In genomic region chr14:64767215-64767964, GRCh38 we compare ENCODE assay signal across 20 cellular contexts.
DNase-seq lines count a peak whose midpoint lies in the region; ATAC-seq, FAIRE-seq and TF ChIP-seq lines count a peak whose summit lies in the region.
"Had no signal": no experiment of that assay in that cellular context is flagged by ENCODE, and none has a peak within 500 bp of the region (broad histone marks: within the 10 kb centered on the region; RNA-seq: fewer than 3 reads in every experiment).

No MANE protein-coding gene starts in this region.

- H3K27me3 ChIP-seq in right cardiac atrium (ENCODE audit: control insufficient read depth, insufficient read depth) = no peaks in the 10 kb centered on the region
- H3K27me3 ChIP-seq in heart right ventricle = no peaks in the 10 kb centered on the region
- H3K27me3 ChIP-seq in H1 (replicated peaks in 1 of 4; ENCODE audit: control insufficient read depth in 3 of 4, extremely low read depth in 1 of 4, insufficient read depth in 3 of 4, low read length in 3 of 4) = peaks cover 0 to 2% (median 0%) of the 10 kb centered on the region in 4 experiments; a peak in 3 of 7 replicates
- H3K27me3 ChIP-seq in neural progenitor cell = peaks cover 8% of the 10 kb centered on the region
- H3K27me3 ChIP-seq in stomach = no peaks in the 10 kb centered on the region
- H3K27me3 ChIP-seq: MG63, Peyer's patch had no signal

- H3F3A ChIP-seq in neural progenitor cell (ENCODE audit: low read depth) = peaks cover 12% of the 10 kb centered on the region

- H3K18ac ChIP-seq in H1 (ENCODE audit: extremely low read depth, low read length) = peak overlapping the region; percentile 25; the same call in 1 of the 2 replicates

- TF ChIP-seq CTCF in heart right ventricle (IDR thresholded peaks at IDR 0.05) (no peak), H1 (IDR thresholded peaks at IDR 0.05; ENCODE audit: control extremely low read depth in 1 of 3, insufficient read depth in 1 of 3, low read depth in 1 of 3, low read length in 3 of 3) (no peak), neural progenitor cell (IDR thresholded peaks at IDR 0.05) (no peak), stomach (IDR thresholded peaks at IDR 0.05) (no peak), D721Med (IDR thresholded peaks at IDR 0.05; ENCODE audit: insufficient read depth, missing control alignments) (no peak)

- H3K4me2 ChIP-seq in H1 (ENCODE audit: insufficient read depth in 1 of 2, low read depth in 2 of 2, low read length in 2 of 2) (no peak overlapping the region), neural progenitor cell (no peak overlapping the region)
- H3K4me2 ChIP-seq: BLaER1 treated with 17β-estradiol and CSF1 and Interleukin-3, amounts not matched to agents 10 nM and 100 nM had no signal

- peaks cover 11% of the 10 kb centered on the region for H3K27me3 Mint-ChIP-seq in neural progenitor cell (ENCODE audit: insufficient read depth, low read depth)

- H2BK12ac ChIP-seq in H1 (ENCODE audit: low read depth, low read length) = peak overlapping the region; percentile 87; the same call in 1 of the 2 replicates

- H4K8ac ChIP-seq in H1 (ENCODE audit: extremely low read depth, insufficient read depth, low read length) = peak overlapping the region; percentile 66; the same call in 1 of the 2 replicates

- H3K9me3 ChIP-seq in right cardiac atrium (ENCODE audit: control insufficient read depth, low read length) (no peaks in the 10 kb centered on the region), heart right ventricle (no peaks in the 10 kb centered on the region), H1 (ENCODE audit: insufficient read depth in 2 of 2, low read depth in 1 of 2, low read length in 1 of 2) (peaks cover 0 to under 1% of the 10 kb centered on the region in 2 experiments; a peak in 1 of 4 replicates), neural progenitor cell (ENCODE audit: low read depth) (no peaks in the 10 kb centered on the region), stomach (no peaks in the 10 kb centered on the region)
- H3K9me3 ChIP-seq: HAP-1, MG63, Peyer's patch had no signal

- TF ChIP-seq POLR2A in H1 (IDR thresholded peaks at IDR 0.05; ENCODE audit: control extremely low read depth in 1 of 2, low read depth in 2 of 2, low read length in 2 of 2) = no peak
- TF ChIP-seq POLR2A in stomach (IDR thresholded peaks at IDR 0.05) = no peak

- H3K36me3 ChIP-seq in heart right ventricle (peaks cover 0 to 54% (median 0%) of the 10 kb centered on the region in 9 donors), H1 (ENCODE audit: control insufficient read depth in 2 of 4, insufficient read depth in 4 of 4, low read length in 3 of 4) (no peaks in the 10 kb centered on the region), neural progenitor cell (no peaks in the 10 kb centered on the region), stomach (no peaks in the 10 kb centered on the region)
- H3K36me3 ChIP-seq: BLaER1 treated with 17β-estradiol and CSF1 and Interleukin-3, amounts not matched to agents 10 nM and 100 nM; HAP-1; MG63; Peyer's patch had no signal

- no peak for ATAC-seq in right cardiac atrium
- no peak for ATAC-seq in heart right ventricle
- no peak for ATAC-seq in HG03442 (IDR thresholded peaks at IDR 0.05; ENCODE audit: unreplicated experiment)
- ATAC-seq in HG03045 (IDR thresholded peaks at IDR 0.05; ENCODE audit: unreplicated experiment) = no peak

- peaks cover 6% of the 10 kb centered on the region; the same call in 1 of the 2 replicates for H3K23me2 ChIP-seq in H1 (ENCODE audit: low read depth, low read length)

- H3K23ac ChIP-seq in H1 (ENCODE audit: insufficient read length) = no peak overlapping the region

- H3K27ac ChIP-seq in right cardiac atrium (ENCODE audit: low read length) = no peak overlapping the region
- no peak overlapping the region for H3K27ac ChIP-seq in heart right ventricle
- H3K27ac ChIP-seq in H1 (ENCODE audit: low read depth, low read length) = no peak overlapping the region
- no peak overlapping the region for H3K27ac ChIP-seq in neural progenitor cell
- no peak overlapping the region for H3K27ac ChIP-seq in stomach
- H3K27ac ChIP-seq: BLaER1 treated with 17β-estradiol and CSF1 and Interleukin-3, amounts not matched to agents 10 nM and 100 nM; Peyer's patch had no signal

- H4K91ac ChIP-seq in H1 (replicated peaks; ENCODE audit: insufficient read length, low read length) = peak overlapping the region; percentile 61

- H4K20me1 ChIP-seq in H1 (replicated peaks in 1 of 2; ENCODE audit: control insufficient read depth in 1 of 2, insufficient read depth in 2 of 2, low read length in 2 of 2) (peaks cover 0 to 6% of the 10 kb centered on the region in 2 experiments), neural progenitor cell (ENCODE audit: low read depth) (no peaks in the 10 kb centered on the region)
- H4K20me1 ChIP-seq: BLaER1 treated with 17β-estradiol and CSF1 and Interleukin-3, amounts not matched to agents 10 nM and 100 nM had no signal

- H3K4me1 ChIP-seq in right cardiac atrium (ENCODE audit: control insufficient read depth, insufficient read depth, low read length) (peaks cover 5% of the 10 kb centered on the region), heart right ventricle (peaks cover 10 to 26% (median 20%) of the 10 kb centered on the region in 9 donors), H1 (replicated peaks in 1 of 4; ENCODE audit: control insufficient read depth in 3 of 4, insufficient read depth in 4 of 4, low read length in 3 of 4) (peaks cover 4 to 28% (median 20%) of the 10 kb centered on the region in 4 experiments), neural progenitor cell (peaks cover 32% of the 10 kb centered on the region), stomach (peaks cover 4 to 26% (median 16%) of the 10 kb centered on the region in 4 donors)

- peak overlapping the region; percentile 82; the same call in 1 of the 2 replicates for H2AK5ac ChIP-seq in H1 (ENCODE audit: low read depth, low read length)

- peak overlapping the region; percentile 78; the same call in 1 of the 2 replicates for H2BK5ac ChIP-seq in H1 (ENCODE audit: low read depth, low read length)

- H4K5ac ChIP-seq in H1 (ENCODE audit: insufficient read length, low read depth, low read length) = no peak overlapping the region

- TF ChIP-seq EP300 in H1 (IDR thresholded peaks at IDR 0.05; ENCODE audit: borderline replicate concordance in 1 of 2, low read depth in 2 of 2, low read length in 2 of 2) (no peak), stomach (IDR thresholded peaks at IDR 0.05) (no peak)

- H3K9ac ChIP-seq in H1 (replicated peaks in 1 of 4; ENCODE audit: extremely low read depth in 1 of 4, low read depth in 3 of 4, low read length in 3 of 4) = no peak overlapping the region; a peak in 1 of 7 replicates
- H3K9ac ChIP-seq in neural progenitor cell = no peak overlapping the region
- H3K9ac ChIP-seq: BLaER1 treated with 17β-estradiol and CSF1 and Interleukin-3, amounts not matched to agents 10 nM and 100 nM had no signal

- peak overlapping the region; percentile 57 for H3K4me3 Mint-ChIP-seq in neural progenitor cell

- no peak overlapping the region for H3K4me3 ChIP-seq in right cardiac atrium (ENCODE audit: low read length)
- H3K4me3 ChIP-seq in heart right ventricle = no peak overlapping the region
- H3K4me3 ChIP-seq in H1 (ENCODE audit: extremely low read depth in 1 of 4, insufficient read depth in 2 of 4, low read depth in 3 of 4, low read length in 4 of 4) = no peak overlapping the region
- no peak overlapping the region for H3K4me3 ChIP-seq in neural progenitor cell
- no peak overlapping the region for H3K4me3 ChIP-seq in stomach
- H3K4me3 ChIP-seq: BLaER1 treated with 17β-estradiol and CSF1 and Interleukin-3, amounts not matched to agents 10 nM and 100 nM; HAP-1; MG63; Peyer's patch had no signal

- no peak for FAIRE-seq in H1 (lab: Jason Lieb, UNC)
- FAIRE-seq in D721Med (lab: Jason Lieb, UNC) = no peak
- FAIRE-seq: A204.1, GM12891 had no signal

- H3K27ac Mint-ChIP-seq in neural progenitor cell = peak overlapping the region; percentile 82

- POLR2A ChIA-PET in H1 (lab: Charles Lee; ENCODE audit: partially characterized antibody) = interaction anchor here (1.2 to 1.7 kb wide), 4 partner anchors 11 to 263 kb away, joined by 3 to 5 read pairs (median 4); partner anchors contain the start of gene ZBTB1

- H3K56ac ChIP-seq in H1 (replicated peaks; ENCODE audit: insufficient read length, low read depth, low read length) = no peak overlapping the region

- peak overlapping the region; percentile 48; the same call in 1 of the 2 replicates for H2BK15ac ChIP-seq in H1 (ENCODE audit: low read length)

- H3K79me1 ChIP-seq in H1 (ENCODE audit: low read depth, low read length) = no peaks in the 10 kb centered on the region

- no peak overlapping the region for H2BK120ac ChIP-seq in H1 (replicated peaks; ENCODE audit: low read depth, low read length)

- no peak for TF ChIP-seq RAD21 in H1 (IDR thresholded peaks at IDR 0.05 in 1 of 2, conservative IDR thresholded peaks at IDR 0.05 in 1 of 2; ENCODE audit: low read depth in 2 of 2, low read length in 2 of 2)

- H3K4me1 Mint-ChIP-seq in neural progenitor cell = peaks cover 26% of the 10 kb centered on the region

- no peaks in the 10 kb centered on the region for H3K9me3 Mint-ChIP-seq in neural progenitor cell

- peak in 2 of 3 donors; percentile 38 to 50 for DNase-seq in right cardiac atrium
- no peak for DNase-seq in heart right ventricle
- no peak for DNase-seq in H1 (ENCODE audit: low read depth in 1 of 2, low spot score in 2 of 2)
- no peak for DNase-seq in neural progenitor cell (ENCODE audit: low spot score)
- no peak for DNase-seq in stomach
- DNase-seq in D721Med (ENCODE audit: insufficient read length, low spot score) = no peak
- DNase-seq: DMS 273 treated with DMSO at 0.1 percent for 48 hours, GDM1, Karpas-422, MG63, NCI-H1092, NCI-H524, SIG-M5 had no signal

- peak overlapping the region; percentile 56 for H2BK20ac ChIP-seq in H1 (ENCODE audit: low read length)

- CTCF ChIA-PET in H1 (lab: Charles Lee; ENCODE audit: partially characterized antibody) = interaction anchor here (0.6 to 7.6 kb wide), 16 partner anchors 8 to 172 kb away, joined by 3 to 64 read pairs (median 4); no protein-coding TSS in a partner anchor

- 70% methylated on average over 15 of the region's 15 CpGs for WGBS in right cardiac atrium
- WGBS in heart right ventricle, 2 donors = 67 to 72% methylated on average over 15 of the region's 15 CpGs
- WGBS in H1 (ENCODE audit: extremely low coverage in 1 of 2, insufficient coverage in 1 of 2, insufficient read length in 1 of 2, insufficient replicate concordance in 2 of 2, low coverage in 1 of 2, low lambda C conversion rate in 2 of 2, missing lambda C conversion rate in 1 of 2), 2 experiments = 81% methylated on average over 15 of the region's 15 CpGs; no CpG with 5 or more reads in 1 of the 2 experiments
- WGBS in stomach, 5 donors = 70 to 80% (median 78%) methylated on average over 12 to 15 of the region's 15 CpGs

- no peaks in the 10 kb centered on the region for H3K36me3 Mint-ChIP-seq in neural progenitor cell

- H2AFZ ChIP-seq in H1 (ENCODE audit: low read length) (0 out of 2 replicates have a peak overlapping the region, but pooled peaks have one; percentile 43), neural progenitor cell (replicated peaks) (peak overlapping the region; percentile 82)

- intact Hi-C loops in right cardiac atrium (cut with DNase I) (no loop called here), heart right ventricle (cut with DNase I) (loop anchor here in 1 of 10 donors (5.0 kb wide), 1 partner anchor 95 kb away; no protein-coding TSS in a partner anchor), stomach (cut with DNase I; ENCODE audit: low total_unique reads) (no loop called here)

- no peak overlapping the region for H3K4ac ChIP-seq in H1 (replicated peaks; ENCODE audit: insufficient read length, low read depth, low read length)

- no peak overlapping the region for H3K14ac ChIP-seq in H1 (ENCODE audit: insufficient read length)

- H3K79me2 ChIP-seq in H1 (ENCODE audit: control insufficient read depth in 1 of 2, insufficient read depth in 2 of 2, low read length in 2 of 2) (no peaks in the 10 kb centered on the region), neural progenitor cell (ENCODE audit: low read depth) (no peaks in the 10 kb centered on the region)

Comparison
In these comparisons a context has a peak if more than half of its experiments do, and no peak if none do; other contexts are left out.
1. DNase-seq: peak in right cardiac atrium (2 of 3); none in heart right ventricle (0 of 2), H1 (0 of 2), neural progenitor cell (single experiment), stomach (single experiment) and D721Med (single experiment).